20 cellular contexts compared by ENCODE assay signal in genomic region chr12:79895041-79895440, GRCh38.
"Had no signal": no experiment of that assay in that cellular context is flagged by ENCODE, and none has a peak within 500 bp of the region (broad histone marks: within the 10 kb centered on the region; RNA-seq: fewer than 3 reads in every experiment).

No MANE protein-coding gene starts in this region.

- ATAC-seq: left cardiac atrium; naive thymus-derived CD8-positive, alpha-beta T cell; WTC11 had no signal

- H3K9me3 Mint-ChIP-seq: naive thymus-derived CD8-positive, alpha-beta T cell; T-helper 2 cell treated with Interferon-gamma antibody and Interleukin-4, amounts not matched to agents 5 μg/mL and 100 μg/mL, for 36 hours; WTC11 had no signal

- H3K4me3 ChIP-seq: colonic mucosa, transverse colon had no signal

- H3K27me3 Mint-ChIP-seq: activated CD4-positive, alpha-beta memory T cell treated with anti-CD3 and anti-CD28 coated beads for 36 hours; activated naive CD8-positive, alpha-beta T cell; naive thymus-derived CD8-positive, alpha-beta T cell had no signal

- H3K27me3 ChIP-seq: colonic mucosa, transverse colon had no signal

- H3K4me3 Mint-ChIP-seq: activated CD4-positive, alpha-beta memory T cell treated with anti-CD3 and anti-CD28 coated beads for 36 hours; activated naive CD8-positive, alpha-beta T cell; activated T-helper 1 cell treated with anti-CD3 and anti-CD28 coated beads, Interleukin-12 subunit alpha, Interleukin-12 subunit beta, Interleukin-2, Interleukin-4 antibody, amounts not matched to agents 30 ng/mL and 10 ng/mL and 1 ng/mL, durations not matched to agents 14 hours and 24 hours and 36 hours; naive thymus-derived CD8-positive, alpha-beta T cell; T-helper 2 cell treated with Interferon-gamma antibody and Interleukin-4, amounts not matched to agents 5 μg/mL and 100 μg/mL, for 36 hours; WTC11 had no signal

- H3K27ac Mint-ChIP-seq: activated CD4-positive, alpha-beta memory T cell treated with anti-CD3 and anti-CD28 coated beads for 36 hours; activated T-helper 1 cell treated with anti-CD3 and anti-CD28 coated beads, Interleukin-12 subunit alpha, Interleukin-12 subunit beta, Interleukin-2, Interleukin-4 antibody, amounts not matched to agents 30 ng/mL and 10 ng/mL and 1 ng/mL, durations not matched to agents 14 hours and 24 hours and 36 hours; T-helper 2 cell treated with Interferon-gamma antibody and Interleukin-4, amounts not matched to agents 5 μg/mL and 100 μg/mL, for 36 hours; WTC11 had no signal

- H3K36me3 ChIP-seq: colonic mucosa, transverse colon had no signal

- H3K4me1 ChIP-seq: colonic mucosa, parathyroid adenoma had no signal

- H3K9me3 ChIP-seq: colonic mucosa, transverse colon had no signal

- DNase-seq: activated CD4-positive, alpha-beta memory T cell treated with anti-CD3 and anti-CD28 coated beads for 36 hours; activated CD4-positive, alpha-beta T cell treated with anti-CD3 and anti-CD28 coated beads for 4 hours; activated T-cell treated with anti-CD3 and anti-CD28 coated beads for 4 hours; amniotic stem cell; caudate nucleus; colonic mucosa; hippocampal formation; left cardiac atrium; naive thymus-derived CD8-positive, alpha-beta T cell; stimulated activated CD4-positive, alpha-beta T cell treated with anti-CD3 and anti-CD28 coated beads, Interleukin-12 subunit alpha, Interleukin-12 subunit beta, amount 100 ng/mL, for 4 hours; stimulated activated CD4-positive, alpha-beta T cell treated with anti-CD3 and anti-CD28 coated beads, Interleukin-1b, Interleukin-23, amount 100 ng/mL, for 48 hours; stimulated activated CD8-positive, alpha-beta memory T cell treated with anti-CD3 and anti-CD28 coated beads, Interleukin-4, amount 100 ng/mL, for 48 hours; stimulated activated naive CD4-positive, alpha-beta T cell; substantia nigra; transverse colon had no signal

- H3K27ac ChIP-seq: colonic mucosa, parathyroid adenoma had no signal
